In the genomic region with DNA sequence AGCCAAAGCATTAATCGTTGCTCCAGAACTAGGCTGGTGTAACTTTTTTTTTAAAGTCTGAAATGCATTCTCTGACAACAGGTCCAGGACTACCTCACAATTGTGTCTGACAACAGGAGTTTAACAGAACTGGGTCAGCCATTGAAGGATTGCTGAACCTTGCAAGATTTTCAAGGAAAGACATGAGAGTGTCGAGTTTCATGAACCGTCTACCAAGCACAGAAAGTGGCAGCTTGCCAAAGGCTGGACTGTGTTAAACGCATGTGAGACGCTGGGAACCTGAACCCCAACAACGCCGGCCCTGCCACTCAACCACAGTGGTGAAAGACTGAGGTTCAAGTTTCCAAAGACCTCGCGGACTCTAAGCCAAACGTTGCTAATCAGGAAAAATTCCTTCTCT, we compare ENCODE assay signal across 9 cellular contexts.
DNase-seq lines count a peak whose midpoint lies in the region; ATAC-seq, FAIRE-seq and TF ChIP-seq lines count a peak whose summit lies in the region.
"Had no signal": no experiment of that assay in that cellular context is flagged by ENCODE, and none has a peak within 500 bp of the region (broad histone marks: within the 10 kb centered on the region; RNA-seq: fewer than 3 reads in every experiment).

No MANE protein-coding gene starts in this region.

- DNase-seq in A549 (ENCODE audit: low read depth in 1 of 2, low spot score in 1 of 2): no peak
- DNase-seq in NCI-H128 (lab: John Stamatoyannopoulos, UW; ENCODE audit: unreplicated experiment): peak; percentile 64
- DNase-seq in body of pancreas: peak; percentile 71 to 85 (median 77)
- DNase-seq in medulla oblongata (ENCODE audit: extremely low spot score): peak; percentile 80
- no peak for DNase-seq in 8988T
- DNase-seq in naive thymus-derived CD4-positive, alpha-beta T cell: no peak
- DNase-seq in DMS114 treated with DMSO at 0.1 percent for 48 hours (lab: John Stamatoyannopoulos, UW; ENCODE audit: unreplicated experiment): no peak
- DNase-seq: activated CD4-positive, alpha-beta T cell treated with anti-CD3 and anti-CD28 coated beads for 1 hour had no signal

- no peak for FAIRE-seq in A549 (lab: Jason Lieb, UNC)

- H3K27me3 Mint-ChIP-seq in naive thymus-derived CD4-positive, alpha-beta T cell: peaks cover 3 to 26% (median 5%) of the 10 kb centered on the region in 5 donors

- no peak for TF ChIP-seq EP300 in A549 (IDR thresholded peaks at IDR 0.05)

- H3K4me3 Mint-ChIP-seq in naive thymus-derived CD4-positive, alpha-beta T cell: no peak overlapping the region

- H3K36me3 Mint-ChIP-seq in naive thymus-derived CD4-positive, alpha-beta T cell: no peaks in the 10 kb centered on the region

- TF ChIP-seq CTCF in A549 (IDR thresholded peaks at IDR 0.05) (no peak), body of pancreas (IDR thresholded peaks at IDR 0.05) (no peak)

- intact Hi-C loops in body of pancreas (cut with DNase I): no loop called here
- intact Hi-C loops in naive thymus-derived CD4-positive, alpha-beta T cell (cut with micrococcal nuclease): no loop called here

- peak overlapping the region; percentile 8; the same call in 1 of the 3 replicates for H3K4me2 ChIP-seq in A549

- TF ChIP-seq RAD21 in A549 (conservative IDR thresholded peaks at IDR 0.05 in 1 of 2, IDR thresholded peaks at IDR 0.05 in 1 of 2): no peak

- 66% methylated on average over 10 of the region's 10 CpGs for WGBS in A549 (ENCODE audit: missing lambda C conversion rate)
- whole genome bisulfite sequencing in body of pancreas, 2 donors: 12 to 15% methylated on average over 4 to 10 of the region's 10 CpGs

- ATAC-seq in A549: no peak; a peak in 1 of 6 replicates
- peak; percentile 59 for ATAC-seq in body of pancreas
- ATAC-seq in naive thymus-derived CD4-positive, alpha-beta T cell: no peak
- ATAC-seq in HG02870 (IDR thresholded peaks at IDR 0.05; ENCODE audit: unreplicated experiment): no peak

- peaks cover 0 to 6% (median 0%) of the 10 kb centered on the region in 11 donors for H3K9me3 Mint-ChIP-seq in naive thymus-derived CD4-positive, alpha-beta T cell

- CTCF ChIA-PET in A549 (lab: Yijun Ruan, JAX): interaction anchor here (0.7 to 1.6 kb wide), 3 partner anchors 12 to 175 kb away, joined by 3 to 4 read pairs (median 3); no protein-coding TSS in a partner anchor
- CTCF ChIA-PET in naive thymus-derived CD4-positive, alpha-beta T cell (lab: Charles Lee): no interaction called here

- no peak overlapping the region for H3K4me3 ChIP-seq in A549
- H3K4me3 ChIP-seq in body of pancreas: no peak overlapping the region
- no peak overlapping the region for H3K4me3 ChIP-seq in naive thymus-derived CD4-positive, alpha-beta T cell (ENCODE audit: low read length)

- 0 out of 3 replicates have a peak, but pooled peaks cover 5% of the 10 kb centered on the region for H3K9me3 ChIP-seq in A549
- no peaks in the 10 kb centered on the region for H3K9me3 ChIP-seq in body of pancreas
- no peaks in the 10 kb centered on the region for H3K9me3 ChIP-seq in naive thymus-derived CD4-positive, alpha-beta T cell (ENCODE audit: control insufficient read depth in 2 of 3, low read length in 3 of 3)

- TF ChIP-seq POLR2A in A549 (IDR thresholded peaks at IDR 0.05; ENCODE audit: low read length) (no peak), body of pancreas (IDR thresholded peaks at IDR 0.05) (no peak)

- H3K4me1 ChIP-seq in A549 (peaks cover 49% of the 10 kb centered on the region), body of pancreas (peaks cover 44% of the 10 kb centered on the region)
- no peaks in the 10 kb centered on the region for H3K4me1 ChIP-seq in naive thymus-derived CD4-positive, alpha-beta T cell (ENCODE audit: control insufficient read depth in 2 of 2, insufficient read depth in 2 of 2, low read length in 2 of 2)

- H3K27ac ChIP-seq in A549: peak overlapping the region in 1 of 2 experiments; percentile 39; a peak in 2 of 6 replicates
- peak overlapping the region; percentile 18 to 50 (median 32) for H3K27ac ChIP-seq in body of pancreas
- H3K27ac ChIP-seq in naive thymus-derived CD4-positive, alpha-beta T cell (ENCODE audit: low read depth, low read length): no peak overlapping the region

- no peaks in the 10 kb centered on the region for H3K27me3 ChIP-seq in body of pancreas
- no peaks in the 10 kb centered on the region for H3K27me3 ChIP-seq in naive thymus-derived CD4-positive, alpha-beta T cell (ENCODE audit: control insufficient read depth in 2 of 2, insufficient read depth in 2 of 2, low read length in 2 of 2)

- POLR2A ChIA-PET in A549 (lab: Yijun Ruan, JAX): no interaction called here
- POLR2A ChIA-PET in naive thymus-derived CD4-positive, alpha-beta T cell (lab: Charles Lee): no interaction called here

- no peak overlapping the region for H3K27ac Mint-ChIP-seq in naive thymus-derived CD4-positive, alpha-beta T cell

- H3K4me1 Mint-ChIP-seq in naive thymus-derived CD4-positive, alpha-beta T cell: no peaks in the 10 kb centered on the region

- H3K36me3 ChIP-seq in body of pancreas (replicated peaks in 1 of 2; ENCODE audit: insufficient read depth in 1 of 2, low read depth in 2 of 2): no peaks in the 10 kb centered on the region
- no peaks in the 10 kb centered on the region for H3K36me3 ChIP-seq in naive thymus-derived CD4-positive, alpha-beta T cell (ENCODE audit: control insufficient read depth in 2 of 3, insufficient read depth in 3 of 3, low read length in 3 of 3)

TF ChIP-seq in A549, 52 proteins besides CTCF, POLR2A, EP300 and RAD21:
- TF ChIP-seq RARB (CRISPR knock-in tag; IDR thresholded peaks at IDR 0.05) (no peak), NPAS2 (CRISPR knock-in tag; IDR thresholded peaks at IDR 0.05; ENCODE audit: borderline replicate concordance) (no peak), BCL3 (IDR thresholded peaks at IDR 0.05) (no peak), RNF2 (IDR thresholded peaks at IDR 0.05; ENCODE audit: borderline replicate concordance, low read depth) (no peak), NFE2L2 (conservative IDR thresholded peaks at IDR 0.05; ENCODE audit: low read length) (no peak), KDM1A (IDR thresholded peaks at IDR 0.05; ENCODE audit: low read depth) (no peak)
- TF ChIP-seq, protein P1, sequence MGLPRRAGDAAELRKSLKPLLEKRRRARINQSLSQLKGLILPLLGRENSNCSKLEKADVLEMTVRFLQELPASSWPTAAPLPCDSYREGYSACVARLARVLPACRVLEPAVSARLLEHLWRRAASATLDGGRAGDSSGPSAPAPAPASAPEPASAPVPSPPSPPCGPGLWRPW (IDR thresholded peaks at IDR 0.05): no peak

Comparison
In these comparisons a context has a peak if more than half of its experiments do, and no peak if none do; other contexts are left out.
1. DNase-seq: peak in NCI-H128 (single experiment), body of pancreas (4 of 4) and medulla oblongata (single experiment); none in A549 (0 of 2), 8988T (single experiment), naive thymus-derived CD4-positive, alpha-beta T cell (0 of 9) and DMS114 treated with DMSO at 0.1 percent for 48 hours (single experiment).